In genomic region chr10:101467286-101467770, GRCh38 we compare ENCODE assay signal across 8 cellular contexts.
A peak's percentile ranks its signal among the peaks of the same experiment; 100 is the strongest.
DNase-seq lines count a peak whose midpoint lies in the region; ATAC-seq, FAIRE-seq and TF ChIP-seq lines count a peak whose summit lies in the region.

No MANE protein-coding gene starts in this region.

- BruUV-seq in MCF 10A (replicated peaks; lab: Mats Ljungman, UMichigan) = no TSS peak

- H3K36me3 Mint-ChIP-seq in MCF 10A (ENCODE audit: insufficient read depth, unreplicated experiment) = peaks cover 9% of the 10 kb centered on the region

- no peaks in the 10 kb centered on the region for H3K4me1 ChIP-seq in Loucy (ENCODE audit: insufficient read depth, low read length, poor library complexity, severe bottlenecking)
- no peaks in the 10 kb centered on the region for H3K4me1 ChIP-seq in iPS DF 6.9 (ENCODE audit: control insufficient read depth, insufficient read depth, low read length)

- CTCF ChIA-PET in MCF 10A (lab: Yijun Ruan, JAX) = interaction anchor here (0.5 to 5.6 kb wide), 61 partner anchors 8 to 416 kb away, joined by 3 to 96 read pairs (median 4); no protein-coding TSS in a partner anchor

- no peak overlapping the region for H3K27ac Mint-ChIP-seq in MCF 10A (ENCODE audit: low read depth, unreplicated experiment)

- no peak overlapping the region for H2AFZ ChIP-seq in Loucy (ENCODE audit: low read length)

- H3K27me3 Mint-ChIP-seq in MCF 10A (ENCODE audit: insufficient read depth, unreplicated experiment) = no peaks in the 10 kb centered on the region

- TF ChIP-seq CTCF in Loucy (conservative IDR thresholded peaks at IDR 0.05; ENCODE audit: low read length) (peak; percentile 95), MCF 10A (IDR thresholded peaks at IDR 0.05; ENCODE audit: unreplicated experiment) (peak; percentile 72)

- H3K4me3 ChIP-seq in Loucy (ENCODE audit: low read length, poor library complexity, severe bottlenecking) = no peak overlapping the region
- no peak overlapping the region for H3K4me3 ChIP-seq in iPS DF 6.9 (ENCODE audit: low read length)

- H3K36me3 ChIP-seq in Loucy (ENCODE audit: insufficient read depth, low read length) = no peaks in the 10 kb centered on the region; the same call in 1 of the 2 replicates
- H3K36me3 ChIP-seq in iPS DF 6.9 (ENCODE audit: control insufficient read depth, insufficient read depth, low read length) = no peaks in the 10 kb centered on the region

- H3K9ac ChIP-seq in Loucy (ENCODE audit: low read depth, low read length, poor library complexity, severe bottlenecking) = no peak overlapping the region

- H3K9me3 ChIP-seq in Loucy (ENCODE audit: insufficient read depth, low read depth, low read length) = no peaks in the 10 kb centered on the region
- H3K9me3 ChIP-seq in iPS DF 6.9 (ENCODE audit: control insufficient read depth, insufficient read depth, low read length) = no peaks in the 10 kb centered on the region

- H3K9me2 ChIP-seq in Loucy (replicated peaks; ENCODE audit: low read depth, low read length) = no peaks in the 10 kb centered on the region

- ATAC-seq in HG02970 (IDR thresholded peaks at IDR 0.05; ENCODE audit: low FRiP score, unreplicated experiment) = no peak

- H3K27ac ChIP-seq in iPS DF 6.9 (ENCODE audit: low read length) = no peak overlapping the region

- no peaks in the 10 kb centered on the region for H4K20me1 ChIP-seq in Loucy (ENCODE audit: insufficient read depth, low read length, poor library complexity, severe bottlenecking)

- no peaks in the 10 kb centered on the region for H3K4me1 Mint-ChIP-seq in MCF 10A (ENCODE audit: insufficient read depth, unreplicated experiment)

- peak overlapping the region; percentile 33 for H3K4me2 ChIP-seq in Loucy (ENCODE audit: low read depth, low read length, poor library complexity, severe bottlenecking)

- no peak overlapping the region for H3K4me3 Mint-ChIP-seq in MCF 10A (ENCODE audit: unreplicated experiment)

- peak; percentile 7 for DNase-seq in activated naive CD4-positive, alpha-beta T cell treated with Interleukin-2 at 50 U/mL for 16 hours
- DNase-seq in activated naive CD4-positive, alpha-beta T cell (lab: John Stamatoyannopoulos, UW) = no peak
- DNase-seq in RCC 7860 (ENCODE audit: low spot score) (peak; percentile 49), MCF 10A (ENCODE audit: unreplicated experiment) (peak; percentile 83), iPS DF 6.9 (ENCODE audit: low read depth, low spot score) (peak; percentile 18)
- DNase-seq in stimulated activated CD4-positive, alpha-beta T cell treated with anti-CD3 and anti-CD28 coated beads, Interleukin-2, amount 100 ng/mL, for 4 hours (ENCODE audit: low read depth) = peak; percentile 2

- FAIRE-seq in RCC 7860 (lab: Jason Lieb, UNC) = peak; percentile 82

- no peaks in the 10 kb centered on the region for H3K27me3 ChIP-seq in Loucy (ENCODE audit: insufficient read depth, low read length, poor library complexity, severe bottlenecking)
- no peaks in the 10 kb centered on the region for H3K27me3 ChIP-seq in iPS DF 6.9 (ENCODE audit: control insufficient read depth, insufficient read depth, low read length)

- H3K9me3 Mint-ChIP-seq in MCF 10A (ENCODE audit: unreplicated experiment) = no peaks in the 10 kb centered on the region

- intact Hi-C loops in MCF 10A (cut with micrococcal nuclease) = loop anchor here (1.0 kb wide), 3 partner anchors 166 to 306 kb away; no protein-coding TSS in a partner anchor

- H3K79me2 ChIP-seq in Loucy (ENCODE audit: insufficient read depth, low read length) = no peaks in the 10 kb centered on the region

- H3F3A ChIP-seq in Loucy (ENCODE audit: low read depth) = no peaks in the 10 kb centered on the region

- POLR2A ChIA-PET in MCF 10A (lab: Yijun Ruan, JAX) = interaction anchor here (0.6 to 1.8 kb wide), 8 partner anchors 11 to 257 kb away, joined by 3 to 7 read pairs (median 4); no protein-coding TSS in a partner anchor

- no CpG with 5 or more reads among the region's 3 CpGs for WGBS in iPS DF 6.9 (ENCODE audit: insufficient coverage, insufficient read length)

Comparison
In these comparisons a context has a peak if more than half of its experiments do, and no peak if none do; other contexts are left out.
1. DNase-seq: peak in activated naive CD4-positive, alpha-beta T cell treated with Interleukin-2 at 50 U/mL for 16 hours (single experiment), RCC 7860 (single experiment), MCF 10A (single experiment), iPS DF 6.9 (single experiment) and stimulated activated CD4-positive, alpha-beta T cell treated with anti-CD3 and anti-CD28 coated beads, Interleukin-2, amount 100 ng/mL, for 4 hours (single experiment); none in activated naive CD4-positive, alpha-beta T cell (0 of 4).